Comparison of ENCODE assay signal across 39 cellular contexts in genomic region chr1:58946390-58946789, GRCh38.
"Had no signal": no experiment of that assay in that cellular context is flagged by ENCODE, and none has a peak within 500 bp of the region (broad histone marks: within the 10 kb centered on the region; RNA-seq: fewer than 3 reads in every experiment).

No MANE protein-coding gene starts in this region.

- H3K27ac Mint-ChIP-seq: activated naive CD4-positive, alpha-beta T cell treated with anti-CD3 and anti-CD28 coated beads for 36 hours; activated naive CD4-positive, alpha-beta T cell treated with anti-CD3 and anti-CD28 coated beads, Interleukin-2, amount 10 ng/mL, durations not matched to agents 7 days and 5 days; activated naive CD4-positive, alpha-beta T cell treated with anti-CD3 and anti-CD28 coated beads, Interleukin-2, amount 50 U/mL, for 24 hours; activated naive CD4-positive, alpha-beta T cell treated with anti-CD3 and anti-CD28 coated beads, Interleukin-2, amount 50 U/mL, for 72 hours; activated naive CD8-positive, alpha-beta T cell; activated naive CD8-positive, alpha-beta T cell treated with anti-CD3 and anti-CD28 coated beads for 36 hours; activated naive CD8-positive, alpha-beta T cell treated with anti-CD3 and anti-CD28 coated beads, Interleukin-2, amount 10 ng/mL, durations not matched to agents 7 days and 5 days; activated naive CD8-positive, alpha-beta T cell treated with anti-CD3 and anti-CD28 coated beads, Interleukin-2, amount 50 U/mL, for 24 hours; activated T-cell treated with anti-CD3 and anti-CD28 coated beads, Interleukin-2, amount 50 U/mL, for 72 hours; activated T-helper 1 cell treated with anti-CD3 and anti-CD28 coated beads, Interleukin-12 subunit alpha, Interleukin-12 subunit beta, Interleukin-2, Interleukin-4 antibody, amounts not matched to agents 30 ng/mL and 10 ng/mL and 1 ng/mL, durations not matched to agents 14 hours and 24 hours and 36 hours; activated T-helper 17 cell treated with anti-CD3 and anti-CD28 coated beads, Interleukin-2, amount 50 U/mL, for 72 hours; activated T-helper 2 cell treated with anti-CD3 and anti-CD28 coated beads, Interferon-gamma antibody, Interleukin-2, Interleukin-4, amounts not matched to agents 10 μg/mL and 5 μg/mL and 100 μg/mL, durations not matched to agents 14 hours and 24 hours and 36 hours; brain had no signal

- H3K27me3 Mint-ChIP-seq: activated naive CD4-positive, alpha-beta T cell treated with anti-CD3 and anti-CD28 coated beads, Interleukin-2, amount 10 ng/mL, durations not matched to agents 7 days and 5 days; activated naive CD4-positive, alpha-beta T cell treated with anti-CD3 and anti-CD28 coated beads, Interleukin-2, amount 50 U/mL, for 24 hours; activated naive CD8-positive, alpha-beta T cell; activated naive CD8-positive, alpha-beta T cell treated with anti-CD3 and anti-CD28 coated beads for 36 hours; activated naive CD8-positive, alpha-beta T cell treated with anti-CD3 and anti-CD28 coated beads, Interleukin-2, amount 10 ng/mL, durations not matched to agents 7 days and 5 days; activated naive CD8-positive, alpha-beta T cell treated with anti-CD3 and anti-CD28 coated beads, Interleukin-2, amount 50 U/mL, for 24 hours; activated T-cell treated with anti-CD3 and anti-CD28 coated beads, Interleukin-2, amount 50 U/mL, for 24 hours; activated T-helper 17 cell treated with anti-CD3 and anti-CD28 coated beads, Interleukin-2, amount 50 U/mL, for 72 hours; central memory CD8-positive, alpha-beta T cell had no signal

- H3K36me3 ChIP-seq: adrenal gland, ascending aorta, brain microvascular endothelial cell, breast epithelium, cardiac muscle cell had no signal

- FAIRE-seq: astrocyte, bronchial epithelial cell had no signal

- H3K27ac ChIP-seq: adrenal gland, ascending aorta, body of pancreas, brain microvascular endothelial cell, breast epithelium, cardiac muscle cell had no signal

- H3K4me1 Mint-ChIP-seq: brain had no signal

- H3K9me3 Mint-ChIP-seq: activated naive CD4-positive, alpha-beta T cell treated with anti-CD3 and anti-CD28 coated beads, Interleukin-2, amount 50 U/mL, for 24 hours; activated naive CD8-positive, alpha-beta T cell treated with anti-CD3 and anti-CD28 coated beads, Interleukin-2, amount 50 U/mL, for 24 hours; activated T-cell treated with anti-CD3 and anti-CD28 coated beads, Interleukin-2, amount 50 U/mL, for 4 hours; activated T-helper 17 cell treated with anti-CD3 and anti-CD28 coated beads, Interleukin-2, amount 50 U/mL, for 72 hours; central memory CD8-positive, alpha-beta T cell had no signal

- H3K27me3 ChIP-seq: adrenal gland, ascending aorta, body of pancreas, brain microvascular endothelial cell, breast epithelium, cardiac muscle cell had no signal

- H3K4me1 ChIP-seq: adrenal gland, ascending aorta, breast epithelium had no signal

- H3K4me3 ChIP-seq: adrenal gland, ascending aorta, body of pancreas, breast epithelium, cardiac muscle cell had no signal

- H3K9me3 ChIP-seq: adrenal gland, ascending aorta, body of pancreas, breast epithelium had no signal

- H3K36me3 Mint-ChIP-seq: activated naive CD4-positive, alpha-beta T cell treated with anti-CD3 and anti-CD28 coated beads, Interleukin-2, amount 50 U/mL, for 24 hours; activated naive CD8-positive, alpha-beta T cell; activated naive CD8-positive, alpha-beta T cell treated with anti-CD3 and anti-CD28 coated beads for 36 hours; brain had no signal

- ATAC-seq: activated naive CD4-positive, alpha-beta T cell treated with anti-CD3 and anti-CD28 coated beads, Interleukin-2, amount 50 U/mL, for 72 hours; activated naive CD8-positive, alpha-beta T cell treated with anti-CD3 and anti-CD28 coated beads, Interleukin-2, amount 50 U/mL, for 24 hours; activated T-cell treated with anti-CD3 and anti-CD28 coated beads, Interleukin-2, amount 50 U/mL, for 4 hours; activated T-cell treated with anti-CD3 and anti-CD28 coated beads, Interleukin-2, amount 50 U/mL, for 72 hours; activated T-helper 17 cell treated with anti-CD3 and anti-CD28 coated beads, Interleukin-2, amount 50 U/mL, for 72 hours; body of pancreas had no signal

- DNase-seq: activated effector memory CD4-positive, alpha-beta T cell treated with anti-CD3 and anti-CD28 coated beads, Interleukin-2, amount 50 U/mL, for 16 hours; activated effector memory CD4-positive, alpha-beta T cell treated with Interleukin-2 at 50 U/mL for 16 hours; activated gamma-delta T cell; activated gamma-delta T cell treated with Interleukin-2 at 50 U/mL for 16 hours; activated naive CD4-positive, alpha-beta T cell; activated naive CD4-positive, alpha-beta T cell treated with anti-CD3 and anti-CD28 coated beads for 36 hours; activated naive CD4-positive, alpha-beta T cell treated with anti-CD3 and anti-CD28 coated beads, Interleukin-2, amount 10 ng/mL, durations not matched to agents 7 days and 5 days; activated naive CD4-positive, alpha-beta T cell treated with anti-CD3 and anti-CD28 coated beads, Interleukin-2, amount 50 U/mL, for 16 hours; activated naive CD4-positive, alpha-beta T cell treated with Interleukin-2 at 50 U/mL for 16 hours; activated naive CD8-positive, alpha-beta T cell treated with anti-CD3 and anti-CD28 coated beads for 36 hours; activated naive CD8-positive, alpha-beta T cell treated with anti-CD3 and anti-CD28 coated beads, Interleukin-2, amount 10 ng/mL, durations not matched to agents 7 days and 5 days; activated naive CD8-positive, alpha-beta T cell treated with anti-CD3 and anti-CD28 coated beads, Interleukin-2, amount 50 U/mL, for 24 hours; activated T-cell treated with anti-CD3 and anti-CD28 coated beads, Interleukin-2, amount 50 U/mL, for 24 hours; activated T-cell treated with anti-CD3 and anti-CD28 coated beads, Interleukin-2, amount 50 U/mL, for 4 hours; activated T-cell treated with anti-CD3 and anti-CD28 coated beads, Interleukin-2, amount 50 U/mL, for 48 hours; activated T-cell treated with anti-CD3 and anti-CD28 coated beads, Interleukin-2, amount 50 U/mL, for 72 hours; adrenal gland; amniotic stem cell; amygdala; anterior cingulate cortex; aorta; body of pancreas; brain microvascular endothelial cell; caudate nucleus; central memory CD4-positive, alpha-beta T cell; cerebellar nuclear complex had no signal

- H3K4me3 Mint-ChIP-seq: activated naive CD4-positive, alpha-beta T cell treated with anti-CD3 and anti-CD28 coated beads for 36 hours; activated naive CD4-positive, alpha-beta T cell treated with anti-CD3 and anti-CD28 coated beads, Interleukin-2, amount 10 ng/mL, durations not matched to agents 7 days and 5 days; activated naive CD4-positive, alpha-beta T cell treated with anti-CD3 and anti-CD28 coated beads, Interleukin-2, amount 50 U/mL, for 24 hours; activated naive CD8-positive, alpha-beta T cell; activated naive CD8-positive, alpha-beta T cell treated with anti-CD3 and anti-CD28 coated beads for 36 hours; activated naive CD8-positive, alpha-beta T cell treated with anti-CD3 and anti-CD28 coated beads, Interleukin-2, amount 10 ng/mL, durations not matched to agents 7 days and 5 days; activated naive CD8-positive, alpha-beta T cell treated with anti-CD3 and anti-CD28 coated beads, Interleukin-2, amount 50 U/mL, for 24 hours; activated T-cell treated with anti-CD3 and anti-CD28 coated beads, Interleukin-2, amount 50 U/mL, for 24 hours; activated T-cell treated with anti-CD3 and anti-CD28 coated beads, Interleukin-2, amount 50 U/mL, for 4 hours; activated T-cell treated with anti-CD3 and anti-CD28 coated beads, Interleukin-2, amount 50 U/mL, for 72 hours; activated T-helper 1 cell treated with anti-CD3 and anti-CD28 coated beads, Interleukin-12 subunit alpha, Interleukin-12 subunit beta, Interleukin-2, Interleukin-4 antibody, amounts not matched to agents 30 ng/mL and 10 ng/mL and 1 ng/mL, durations not matched to agents 14 hours and 24 hours and 36 hours; activated T-helper 17 cell treated with anti-CD3 and anti-CD28 coated beads, Interleukin-2, amount 50 U/mL, for 72 hours; brain; central memory CD8-positive, alpha-beta T cell had no signal
